In genomic region chr11:102061276-102061675, GRCh38 we compare ENCODE assay signal across 12 cellular contexts. TPM values are rescaled to one million over a fixed set of nuclear protein-coding genes. Genes with fewer than 3 reads are reported as not detected.
A peak's percentile ranks its signal among the peaks of the same experiment; 100 is the strongest.
DNase-seq lines count a peak whose midpoint lies in the region; ATAC-seq and TF ChIP-seq lines count a peak whose summit lies in the region.
"Had no signal": no experiment of that assay in that cellular context is flagged by ENCODE, and none has a peak within 500 bp of the region (broad histone marks: within the 10 kb centered on the region; RNA-seq: fewer than 3 reads in every experiment).

No MANE protein-coding gene starts in this region.

- no peaks in the 10 kb centered on the region for H4K20me1 ChIP-seq in smooth muscle cell (ENCODE audit: low read depth)

- H2AFZ ChIP-seq in smooth muscle cell (ENCODE audit: low read depth), result no peak overlapping the region

- H3K9me3 ChIP-seq in smooth muscle cell (replicated peaks; ENCODE audit: low read depth), result no peaks in the 10 kb centered on the region

- WGBS in smooth muscle cell (ENCODE audit: low lambda C conversion rate), result 48% methylated on average over 2 of the region's 2 CpGs

- no peak overlapping the region for H3K27ac Mint-ChIP-seq in activated CD4-positive, alpha-beta T cell treated with anti-CD3 and anti-CD28 coated beads, Interleukin-2, amount 10 ng/mL, durations not matched to agents 24 days and 14 days
- no peak overlapping the region for H3K27ac Mint-ChIP-seq in activated naive CD8-positive, alpha-beta T cell treated with anti-CD3 and anti-CD28 coated beads, Interleukin-2, amount 50 U/mL, for 24 hours
- H3K27ac Mint-ChIP-seq: activated B cell treated with CpG ODN at 0.5 μM for 24 hours; activated T-helper 1 cell treated with anti-CD3 and anti-CD28 coated beads, Interleukin-12 subunit alpha, Interleukin-12 subunit beta, Interleukin-2, Interleukin-4 antibody, amounts not matched to agents 30 ng/mL and 10 ng/mL and 1 ng/mL, durations not matched to agents 14 hours and 24 hours and 36 hours had no signal

- no peaks in the 10 kb centered on the region for H3F3A ChIP-seq in smooth muscle cell (ENCODE audit: low read depth)

- H3K79me2 ChIP-seq in smooth muscle cell (ENCODE audit: low read depth), result no peaks in the 10 kb centered on the region

- no peak overlapping the region for H3K9ac ChIP-seq in smooth muscle cell (ENCODE audit: low read depth)

- no peak overlapping the region for H3K27ac ChIP-seq in smooth muscle cell (ENCODE audit: low read depth)

- H3K4me1 ChIP-seq in smooth muscle cell (ENCODE audit: low read depth), result no peaks in the 10 kb centered on the region

- TF ChIP-seq CTCF in smooth muscle cell (IDR thresholded peaks at IDR 0.05; ENCODE audit: borderline replicate concordance, insufficient read depth, poor library complexity, severe bottlenecking), result peak; percentile 15

- no peak for ATAC-seq in activated naive CD8-positive, alpha-beta T cell treated with anti-CD3 and anti-CD28 coated beads, Interleukin-2, amount 50 U/mL, for 24 hours
- ATAC-seq in HG03521 (IDR thresholded peaks at IDR 0.05; ENCODE audit: unreplicated experiment), result no peak
- ATAC-seq: K562 had no signal

- no peaks in the 10 kb centered on the region for H3K36me3 Mint-ChIP-seq in activated CD4-positive, alpha-beta T cell treated with anti-CD3 and anti-CD28 coated beads, Interleukin-2, amount 10 ng/mL, durations not matched to agents 24 days and 14 days (ENCODE audit: low read depth)
- H3K36me3 Mint-ChIP-seq in activated naive CD8-positive, alpha-beta T cell treated with anti-CD3 and anti-CD28 coated beads, Interleukin-2, amount 50 U/mL, for 24 hours (ENCODE audit: low read depth), result no peaks in the 10 kb centered on the region

- H3K4me1 Mint-ChIP-seq in activated CD4-positive, alpha-beta T cell treated with anti-CD3 and anti-CD28 coated beads, Interleukin-2, amount 10 ng/mL, durations not matched to agents 24 days and 14 days, result no peaks in the 10 kb centered on the region
- no peaks in the 10 kb centered on the region for H3K4me1 Mint-ChIP-seq in activated naive CD8-positive, alpha-beta T cell treated with anti-CD3 and anti-CD28 coated beads, Interleukin-2, amount 50 U/mL, for 24 hours
- H3K4me1 Mint-ChIP-seq: activated B cell treated with CpG ODN at 0.5 μM for 24 hours had no signal

- H3K9me3 Mint-ChIP-seq in activated CD4-positive, alpha-beta T cell treated with anti-CD3 and anti-CD28 coated beads, Interleukin-2, amount 10 ng/mL, durations not matched to agents 24 days and 14 days, result no peaks in the 10 kb centered on the region
- no peaks in the 10 kb centered on the region for H3K9me3 Mint-ChIP-seq in activated naive CD8-positive, alpha-beta T cell treated with anti-CD3 and anti-CD28 coated beads, Interleukin-2, amount 50 U/mL, for 24 hours
- H3K9me3 Mint-ChIP-seq: activated B cell treated with CpG ODN at 0.5 μM for 24 hours; activated T-helper 1 cell treated with anti-CD3 and anti-CD28 coated beads, Interleukin-12 subunit alpha, Interleukin-12 subunit beta, Interleukin-2, Interleukin-4 antibody, amounts not matched to agents 30 ng/mL and 10 ng/mL and 1 ng/mL, durations not matched to agents 14 hours and 24 hours and 36 hours had no signal

- H3K4me3 Mint-ChIP-seq in activated CD4-positive, alpha-beta T cell treated with anti-CD3 and anti-CD28 coated beads, Interleukin-2, amount 10 ng/mL, durations not matched to agents 24 days and 14 days, result no peak overlapping the region
- no peak overlapping the region for H3K4me3 Mint-ChIP-seq in activated naive CD8-positive, alpha-beta T cell treated with anti-CD3 and anti-CD28 coated beads, Interleukin-2, amount 50 U/mL, for 24 hours
- H3K4me3 Mint-ChIP-seq: activated B cell treated with CpG ODN at 0.5 μM for 24 hours; activated T-helper 1 cell treated with anti-CD3 and anti-CD28 coated beads, Interleukin-12 subunit alpha, Interleukin-12 subunit beta, Interleukin-2, Interleukin-4 antibody, amounts not matched to agents 30 ng/mL and 10 ng/mL and 1 ng/mL, durations not matched to agents 14 hours and 24 hours and 36 hours had no signal

- H3K4me2 ChIP-seq in smooth muscle cell, result no peak overlapping the region

- no peaks in the 10 kb centered on the region for H3K27me3 ChIP-seq in smooth muscle cell (ENCODE audit: low read depth)

- no peaks in the 10 kb centered on the region for H3K36me3 ChIP-seq in smooth muscle cell (ENCODE audit: low read depth)

- intact Hi-C loops in activated CD4-positive, alpha-beta T cell treated with anti-CD3 and anti-CD28 coated beads, Interleukin-2, amount 10 ng/mL, durations not matched to agents 24 days and 14 days (cut with micrococcal nuclease), result no loop called here

- no peak overlapping the region for H3K4me3 ChIP-seq in smooth muscle cell
- H3K4me3 ChIP-seq: K562 had no signal

- DNase-seq in activated CD4-positive, alpha-beta T cell treated with anti-CD3 and anti-CD28 coated beads, Interleukin-2, amount 10 ng/mL, durations not matched to agents 24 days and 14 days, result peak; percentile 32
- no peak for DNase-seq in activated CD4-positive, alpha-beta T cell treated with anti-CD3 and anti-CD28 coated beads, Interleukin-2, amount 50 U/mL, for 48 hours
- DNase-seq in astrocyte of the hippocampus (ENCODE audit: low read depth, low spot score) (peak; percentile 5), iPS-NIHi11 (ENCODE audit: low spot score) (peak; percentile 20), smooth muscle cell (lab: John Stamatoyannopoulos, UW; ENCODE audit: unreplicated experiment) (no peak), NCI-H2171 treated with DMSO at 0.1 percent for 48 hours (lab: John Stamatoyannopoulos, UW) (no peak)
- DNase-seq in activated naive CD8-positive, alpha-beta T cell treated with anti-CD3 and anti-CD28 coated beads, Interleukin-2, amount 50 U/mL, for 24 hours, result no peak
- DNase-seq: activated B cell treated with CpG ODN at 0.5 μM for 24 hours, SHP77 treated with DMSO at 0.1 percent for 48 hours had no signal

- peaks cover 5% of the 10 kb centered on the region for H3K27me3 Mint-ChIP-seq in activated CD4-positive, alpha-beta T cell treated with anti-CD3 and anti-CD28 coated beads, Interleukin-2, amount 10 ng/mL, durations not matched to agents 24 days and 14 days
- peaks cover 6% of the 10 kb centered on the region for H3K27me3 Mint-ChIP-seq in activated naive CD8-positive, alpha-beta T cell treated with anti-CD3 and anti-CD28 coated beads, Interleukin-2, amount 50 U/mL, for 24 hours

RNA-seq across cellular contexts. Expression of gene CFAP300, which starts 14.0 kb away (rescaled TPM):
- not detected in 2 replicates for total RNA-seq in activated CD4-positive, alpha-beta T cell treated with anti-CD3 and anti-CD28 coated beads, Interleukin-2, amount 10 ng/mL, durations not matched to agents 24 days and 14 days
- 6.6 and 18.2 TPM in 2 replicates for total RNA-seq in smooth muscle cell
- polyA plus RNA-seq in smooth muscle cell, result 4.0 and 5.6 TPM in 2 replicates
- total RNA-seq: activated B cell treated with CpG ODN at 0.5 μM for 24 hours; activated T-helper 1 cell treated with anti-CD3 and anti-CD28 coated beads, Interleukin-12 subunit alpha, Interleukin-12 subunit beta, Interleukin-2, Interleukin-4 antibody, amounts not matched to agents 30 ng/mL and 10 ng/mL and 1 ng/mL, durations not matched to agents 14 hours and 24 hours and 36 hours; K562 had no signal
- polyA plus RNA-seq: K562 had no signal

RNA-seq across cellular contexts. Expression of gene YAP1, which starts 49.0 kb away (rescaled TPM):
- total RNA-seq in activated CD4-positive, alpha-beta T cell treated with anti-CD3 and anti-CD28 coated beads, Interleukin-2, amount 10 ng/mL, durations not matched to agents 24 days and 14 days, result not detected in 2 replicates
- 136 and 174 TPM in 2 replicates for total RNA-seq in smooth muscle cell
- polyA plus RNA-seq in smooth muscle cell, result 25.1 and 28.4 TPM in 2 replicates
- total RNA-seq: activated B cell treated with CpG ODN at 0.5 μM for 24 hours had no signal
- polyA plus RNA-seq: K562 had no signal

Comparison
In these comparisons a context has a peak if more than half of its experiments do, and no peak if none do; other contexts are left out.
1. DNase-seq: peak in activated CD4-positive, alpha-beta T cell treated with anti-CD3 and anti-CD28 coated beads, Interleukin-2, amount 10 ng/mL, durations not matched to agents 24 days and 14 days (single experiment), astrocyte of the hippocampus (single experiment) and iPS-NIHi11 (single experiment); none in activated CD4-positive, alpha-beta T cell treated with anti-CD3 and anti-CD28 coated beads, Interleukin-2, amount 50 U/mL, for 48 hours (0 of 2), smooth muscle cell (single experiment), activated naive CD8-positive, alpha-beta T cell treated with anti-CD3 and anti-CD28 coated beads, Interleukin-2, amount 50 U/mL, for 24 hours (single experiment) and NCI-H2171 treated with DMSO at 0.1 percent for 48 hours (single experiment).
2. RNA of gene YAP1, which starts 49.0 kb away (total RNA-seq): 136 to 174 TPM in smooth muscle cell; not detected in activated CD4-positive, alpha-beta T cell treated with anti-CD3 and anti-CD28 coated beads, Interleukin-2, amount 10 ng/mL, durations not matched to agents 24 days and 14 days; every median in the first group is over 100 times any median in the second.